In the genomic region with DNA sequence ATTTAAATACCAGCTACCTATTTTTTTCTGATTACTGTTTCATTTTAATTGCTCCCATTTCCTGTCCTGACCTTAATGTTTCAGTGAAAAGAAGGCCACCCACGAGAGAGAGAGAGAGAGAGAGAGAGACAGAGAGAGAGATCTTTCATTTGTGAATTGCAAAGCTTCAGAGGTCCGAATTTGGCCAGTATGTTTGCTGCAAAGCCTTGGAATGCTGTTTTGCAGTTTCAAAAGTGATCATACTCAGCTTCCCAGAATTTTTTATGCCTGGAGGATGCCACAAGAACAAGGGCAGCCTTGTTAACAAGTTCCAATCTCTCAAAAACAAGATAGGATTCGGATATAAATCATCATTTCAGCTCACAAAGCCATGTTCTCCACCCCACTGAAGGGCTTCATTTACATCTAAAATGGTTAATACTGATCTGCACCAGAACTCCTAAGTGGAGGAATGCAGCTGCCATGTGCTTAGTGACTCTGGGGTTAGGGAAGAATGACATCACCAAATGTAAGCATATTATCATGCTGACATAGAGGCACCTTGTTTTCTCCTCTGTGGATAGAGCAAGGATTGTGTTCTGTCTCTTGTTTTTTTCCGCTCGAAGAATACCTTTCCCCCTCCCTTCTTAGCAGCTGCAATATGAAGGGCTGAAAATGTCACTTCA, we compare ENCODE assay signal across 11 cellular contexts.
DNase-seq lines count a peak whose midpoint lies in the region; ATAC-seq and TF ChIP-seq lines count a peak whose summit lies in the region.
"Had no signal": no experiment of that assay in that cellular context is flagged by ENCODE, and none has a peak within 500 bp of the region (broad histone marks: within the 10 kb centered on the region; RNA-seq: fewer than 3 reads in every experiment).

No MANE protein-coding gene starts in this region.

- intact Hi-C loops in spleen (cut with DNase I; ENCODE audit: low total_unique reads) = no loop called here

- H3K27me3 ChIP-seq in SK-N-SH (ENCODE audit: insufficient read depth) (no peaks in the 10 kb centered on the region), iPS DF 6.9 (ENCODE audit: control insufficient read depth, insufficient read depth, low read length) (no peaks in the 10 kb centered on the region), spleen (replicated peaks in 1 of 7) (no peaks in the 10 kb centered on the region)

- no peak overlapping the region for H3K4me3 Mint-ChIP-seq in nephron progenitor cell

- no peak overlapping the region; the same call in 1 of the 2 replicates for H2AFZ ChIP-seq in SK-N-SH (ENCODE audit: low read depth)

- ATAC-seq in GM19455 (IDR thresholded peaks at IDR 0.05; ENCODE audit: unreplicated experiment) = no peak

- H3K4me1 Mint-ChIP-seq in nephron progenitor cell = peaks cover 37% of the 10 kb centered on the region

- H3K36me3 ChIP-seq in SK-N-SH (replicated peaks in 1 of 2; ENCODE audit: control insufficient read depth in 1 of 2, insufficient read depth in 2 of 2, low read length in 1 of 2) = no peaks in the 10 kb centered on the region
- H3K36me3 ChIP-seq in iPS DF 6.9 (ENCODE audit: control insufficient read depth, insufficient read depth, low read length) = no peaks in the 10 kb centered on the region
- peaks cover 0 to 33% (median 0%) of the 10 kb centered on the region in 6 donors for H3K36me3 ChIP-seq in spleen

- no peaks in the 10 kb centered on the region for H3K9me3 ChIP-seq in SK-N-SH
- no peaks in the 10 kb centered on the region for H3K9me3 ChIP-seq in iPS DF 6.9 (ENCODE audit: control insufficient read depth, insufficient read depth, low read length)
- no peaks in the 10 kb centered on the region for H3K9me3 ChIP-seq in spleen

- H3K27ac ChIP-seq in SK-N-SH (ENCODE audit: low read depth in 2 of 2, low read length in 1 of 2) = peak overlapping the region in 1 of 2 experiments; percentile 68; a peak in 2 of 4 replicates
- no peak overlapping the region for H3K27ac ChIP-seq in iPS DF 6.9 (ENCODE audit: low read length)
- H3K27ac ChIP-seq in spleen = peak overlapping the region in 7 of 8 donors; percentile 2 to 49 (median 29)

- H3K4me3 ChIP-seq in SK-N-SH (ENCODE audit: low read depth in 2 of 2, low read length in 1 of 2) (no peak overlapping the region), iPS DF 6.9 (ENCODE audit: low read length) (no peak overlapping the region), spleen (no peak overlapping the region)

- no peak overlapping the region for H3K4me2 ChIP-seq in SK-N-SH

- 51% methylated on average over 5 of the region's 5 CpGs for WGBS in SK-N-SH (ENCODE audit: low lambda C conversion rate)
- WGBS in iPS DF 6.9 (ENCODE audit: insufficient coverage, insufficient read length) = no CpG with 5 or more reads among the region's 5 CpGs
- WGBS in spleen, 5 donors = 67 to 72% (median 71%) methylated on average over 5 of the region's 5 CpGs

- DNase-seq in NCI-H748 (lab: John Stamatoyannopoulos, UW; ENCODE audit: unreplicated experiment) = peak; percentile 10
- no peak for DNase-seq in NCI-H748 treated with DMSO at 0.1 percent for 48 hours (lab: John Stamatoyannopoulos, UW)
- peak; percentile 1 for DNase-seq in SK-N-SH
- peak; percentile 22 for DNase-seq in iPS DF 6.9 (ENCODE audit: low read depth, low spot score)
- DNase-seq in spleen = no peak
- no peak for DNase-seq in nephron progenitor cell
- DNase-seq in SKM-1 treated with dmso at 0.1 percent for 144 hours (lab: John Stamatoyannopoulos, UW; ENCODE audit: unreplicated experiment) = no peak
- DNase-seq: activated effector memory CD4-positive, alpha-beta T cell treated with anti-CD3 and anti-CD28 coated beads, Interleukin-2, amount 50 U/mL, for 16 hours; kidney; NCI-H774 had no signal

- CTCF ChIA-PET in SK-N-SH (lab: Yijun Ruan, JAX) = no interaction called here

- no peaks in the 10 kb centered on the region for H3K79me2 ChIP-seq in SK-N-SH (ENCODE audit: insufficient read depth)

- H3F3A ChIP-seq in SK-N-SH (replicated peaks; ENCODE audit: insufficient read depth) = no peaks in the 10 kb centered on the region

- TF ChIP-seq CTCF in SK-N-SH (IDR thresholded peaks at IDR 0.05) (no peak), spleen (IDR thresholded peaks at IDR 0.05 in 8 of 11, conservative IDR thresholded peaks at IDR 0.05 in 3 of 11) (no peak), nephron progenitor cell (IDR thresholded peaks at IDR 0.05) (no peak)

- H3K9ac ChIP-seq in SK-N-SH = no peak overlapping the region

- H3K4me1 ChIP-seq in SK-N-SH (ENCODE audit: control insufficient read depth in 1 of 2, insufficient read depth in 2 of 2, low read depth in 1 of 2, low read length in 1 of 2) = peaks cover 10 to 11% of the 10 kb centered on the region in 2 experiments; a peak in 3 of 4 replicates
- H3K4me1 ChIP-seq in iPS DF 6.9 (ENCODE audit: control insufficient read depth, insufficient read depth, low read length) = peaks cover 2% of the 10 kb centered on the region; the same call in 1 of the 2 replicates
- peaks cover 0 to 16% (median 0%) of the 10 kb centered on the region in 6 donors for H3K4me1 ChIP-seq in spleen

- H4K20me1 ChIP-seq in SK-N-SH (ENCODE audit: insufficient read depth) = no peaks in the 10 kb centered on the region

- peaks cover 3% of the 10 kb centered on the region for H3K27me3 Mint-ChIP-seq in nephron progenitor cell (ENCODE audit: low read depth, poor library complexity)

- H3K36me3 Mint-ChIP-seq in nephron progenitor cell (ENCODE audit: low read depth) = no peaks in the 10 kb centered on the region

- no peak overlapping the region for H3K27ac Mint-ChIP-seq in nephron progenitor cell

- no peak for TF ChIP-seq RAD21 in SK-N-SH (IDR thresholded peaks at IDR 0.05; ENCODE audit: low read length)

- POLR2A ChIA-PET in SK-N-SH (lab: Yijun Ruan, JAX) = interaction anchor here (0.7 kb wide), 1 partner anchor 78 kb away, joined by 3 read pairs; no protein-coding TSS in a partner anchor

- no peaks in the 10 kb centered on the region for H3K9me3 Mint-ChIP-seq in nephron progenitor cell

- no peak for TF ChIP-seq EP300 in SK-N-SH (IDR thresholded peaks at IDR 0.05; ENCODE audit: borderline replicate concordance in 1 of 2, low read depth in 1 of 2, low read length in 1 of 2)

- no peak for TF ChIP-seq POLR2A in spleen (IDR thresholded peaks at IDR 0.05)

- H3K9me2 ChIP-seq in SK-N-SH = no peaks in the 10 kb centered on the region

TF ChIP-seq in SK-N-SH, 30 proteins besides CTCF, POLR2A, EP300 and RAD21:
- TF ChIP-seq, protein P1, sequence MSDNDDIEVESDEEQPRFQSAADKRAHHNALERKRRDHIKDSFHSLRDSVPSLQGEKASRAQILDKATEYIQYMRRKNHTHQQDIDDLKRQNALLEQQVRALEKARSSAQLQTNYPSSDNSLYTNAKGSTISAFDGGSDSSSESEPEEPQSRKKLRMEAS (IDR thresholded peaks at IDR 0.05; ENCODE audit: low read depth) = 0 out of 2 replicates have a peak, but pooled peaks have one; percentile 35
- TF ChIP-seq TCF12 (IDR thresholded peaks at IDR 0.05) = peak; percentile 14; the same call in 1 of the 2 replicates
- no peak for TF ChIP-seq RCOR1 (IDR thresholded peaks at IDR 0.05; ENCODE audit: low read length)
- TF ChIP-seq MEF2A (IDR thresholded peaks at IDR 0.05; ENCODE audit: borderline replicate concordance, low read depth) = no peak
- TF ChIP-seq, protein P2, sequence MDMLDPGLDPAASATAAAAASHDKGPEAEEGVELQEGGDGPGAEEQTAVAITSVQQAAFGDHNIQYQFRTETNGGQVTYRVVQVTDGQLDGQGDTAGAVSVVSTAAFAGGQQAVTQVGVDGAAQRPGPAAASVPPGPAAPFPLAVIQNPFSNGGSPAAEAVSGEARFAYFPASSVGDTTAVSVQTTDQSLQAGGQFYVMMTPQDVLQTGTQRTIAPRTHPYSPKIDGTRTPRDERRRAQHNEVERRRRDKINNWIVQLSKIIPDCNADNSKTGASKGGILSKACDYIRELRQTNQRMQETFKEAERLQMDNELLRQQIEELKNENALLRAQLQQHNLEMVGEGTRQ (IDR thresholded peaks at IDR 0.05; ENCODE audit: borderline replicate concordance, low read depth, low read length) = no peak
- TF ChIP-seq, protein P3, sequence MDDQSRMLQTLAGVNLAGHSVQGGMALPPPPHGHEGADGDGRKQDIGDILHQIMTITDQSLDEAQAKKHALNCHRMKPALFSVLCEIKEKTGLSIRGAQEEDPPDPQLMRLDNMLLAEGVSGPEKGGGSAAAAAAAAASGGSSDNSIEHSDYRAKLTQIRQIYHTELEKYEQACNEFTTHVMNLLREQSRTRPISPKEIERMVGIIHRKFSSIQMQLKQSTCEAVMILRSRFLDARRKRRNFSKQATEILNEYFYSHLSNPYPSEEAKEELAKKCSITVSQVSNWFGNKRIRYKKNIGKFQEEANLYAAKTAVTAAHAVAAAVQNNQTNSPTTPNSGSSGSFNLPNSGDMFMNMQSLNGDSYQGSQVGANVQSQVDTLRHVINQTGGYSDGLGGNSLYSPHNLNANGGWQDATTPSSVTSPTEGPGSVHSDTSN (IDR thresholded peaks at IDR 0.05) = no peak
- TF ChIP-seq RXRA (IDR thresholded peaks at IDR 0.05; ENCODE audit: borderline replicate concordance, low read depth) = no peak

Comparison
In these comparisons a context has a peak if more than half of its experiments do, and no peak if none do; other contexts are left out.
1. DNase-seq: peak in NCI-H748 (single experiment), SK-N-SH (single experiment) and iPS DF 6.9 (single experiment); none in NCI-H748 treated with DMSO at 0.1 percent for 48 hours (single experiment), spleen (single experiment), nephron progenitor cell (single experiment) and SKM-1 treated with dmso at 0.1 percent for 144 hours (single experiment).